Comparison of ENCODE assay signal across 1 cellular context in the genomic region with DNA sequence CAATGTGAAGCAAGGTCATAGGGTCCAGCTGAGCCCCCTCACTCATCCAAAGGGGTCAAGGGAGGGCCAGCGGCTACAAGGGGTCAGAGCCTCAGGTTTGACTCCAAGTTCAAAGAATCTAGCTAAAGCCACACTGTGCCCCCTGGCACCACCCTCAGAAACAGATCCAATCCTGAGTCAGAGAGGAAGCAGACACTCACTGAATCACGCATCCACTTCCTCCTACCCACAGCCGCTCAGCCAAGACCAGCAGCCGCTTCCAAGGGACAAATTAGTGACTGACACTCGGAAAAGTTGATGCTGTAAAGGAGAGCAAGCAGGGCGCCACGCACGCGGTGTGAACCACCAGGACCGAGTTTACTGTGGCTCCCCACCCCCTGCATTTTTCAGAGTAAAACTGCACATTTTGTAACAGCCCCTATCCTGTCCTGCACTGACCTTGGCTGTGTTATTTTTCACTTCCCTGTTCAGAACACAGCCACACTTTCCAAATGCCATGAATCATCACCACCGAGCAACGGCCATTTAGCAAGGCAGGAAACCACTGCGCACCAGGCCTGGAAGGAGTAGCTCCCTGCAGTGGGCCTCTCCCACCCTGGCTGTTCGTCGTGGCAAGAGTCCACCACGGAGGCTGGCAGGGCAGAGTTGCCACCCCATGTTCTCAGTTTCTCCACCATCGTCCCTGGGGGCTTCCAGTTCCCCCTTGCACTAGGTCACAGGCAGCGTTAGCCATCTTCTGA.
TF ChIP-seq lines count a peak whose summit lies in the region.

No MANE protein-coding gene starts in this region.

TF ChIP-seq in HepG2, 621 proteins besides CTCF, POLR2A, EP300 and RAD21 (continued from another document and continues in another):
- TF ChIP-seq KDM3A (CRISPR knock-in tag; IDR thresholded peaks at IDR 0.05; ENCODE audit: low read depth) = peak; percentile 22
- TF ChIP-seq, protein P1, sequence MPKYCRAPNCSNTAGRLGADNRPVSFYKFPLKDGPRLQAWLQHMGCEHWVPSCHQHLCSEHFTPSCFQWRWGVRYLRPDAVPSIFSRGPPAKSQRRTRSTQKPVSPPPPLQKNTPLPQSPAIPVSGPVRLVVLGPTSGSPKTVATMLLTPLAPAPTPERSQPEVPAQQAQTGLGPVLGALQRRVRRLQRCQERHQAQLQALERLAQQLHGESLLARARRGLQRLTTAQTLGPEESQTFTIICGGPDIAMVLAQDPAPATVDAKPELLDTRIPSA (CRISPR knock-in tag; IDR thresholded peaks at IDR 0.05; ENCODE audit: borderline replicate concordance) = no peak
- no peak for TF ChIP-seq BRD4 (CRISPR knock-in tag; IDR thresholded peaks at IDR 0.05)
- TF ChIP-seq ZNF547 (CRISPR knock-in tag; IDR thresholded peaks at IDR 0.05) = peak; percentile 26; the same call in 1 of the 2 replicates
- no peak for TF ChIP-seq EHMT2 (IDR thresholded peaks at IDR 0.05; ENCODE audit: borderline replicate concordance, low read depth, low read length)
- no peak for TF ChIP-seq ZNF552 (CRISPR knock-in tag; IDR thresholded peaks at IDR 0.05; ENCODE audit: borderline replicate concordance)
- TF ChIP-seq, protein P2, sequence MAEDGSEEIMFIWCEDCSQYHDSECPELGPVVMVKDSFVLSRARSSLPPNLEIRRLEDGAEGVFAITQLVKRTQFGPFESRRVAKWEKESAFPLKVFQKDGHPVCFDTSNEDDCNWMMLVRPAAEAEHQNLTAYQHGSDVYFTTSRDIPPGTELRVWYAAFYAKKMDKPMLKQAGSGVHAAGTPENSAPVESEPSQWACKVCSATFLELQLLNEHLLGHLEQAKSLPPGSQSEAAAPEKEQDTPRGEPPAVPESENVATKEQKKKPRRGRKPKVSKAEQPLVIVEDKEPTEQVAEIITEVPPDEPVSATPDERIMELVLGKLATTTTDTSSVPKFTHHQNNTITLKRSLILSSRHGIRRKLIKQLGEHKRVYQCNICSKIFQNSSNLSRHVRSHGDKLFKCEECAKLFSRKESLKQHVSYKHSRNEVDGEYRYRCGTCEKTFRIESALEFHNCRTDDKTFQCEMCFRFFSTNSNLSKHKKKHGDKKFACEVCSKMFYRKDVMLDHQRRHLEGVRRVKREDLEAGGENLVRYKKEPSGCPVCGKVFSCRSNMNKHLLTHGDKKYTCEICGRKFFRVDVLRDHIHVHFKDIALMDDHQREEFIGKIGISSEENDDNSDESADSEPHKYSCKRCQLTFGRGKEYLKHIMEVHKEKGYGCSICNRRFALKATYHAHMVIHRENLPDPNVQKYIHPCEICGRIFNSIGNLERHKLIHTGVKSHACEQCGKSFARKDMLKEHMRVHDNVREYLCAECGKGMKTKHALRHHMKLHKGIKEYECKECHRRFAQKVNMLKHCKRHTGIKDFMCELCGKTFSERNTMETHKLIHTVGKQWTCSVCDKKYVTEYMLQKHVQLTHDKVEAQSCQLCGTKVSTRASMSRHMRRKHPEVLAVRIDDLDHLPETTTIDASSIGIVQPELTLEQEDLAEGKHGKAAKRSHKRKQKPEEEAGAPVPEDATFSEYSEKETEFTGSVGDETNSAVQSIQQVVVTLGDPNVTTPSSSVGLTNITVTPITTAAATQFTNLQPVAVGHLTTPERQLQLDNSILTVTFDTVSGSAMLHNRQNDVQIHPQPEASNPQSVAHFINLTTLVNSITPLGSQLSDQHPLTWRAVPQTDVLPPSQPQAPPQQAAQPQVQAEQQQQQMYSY (CRISPR knock-in tag; IDR thresholded peaks at IDR 0.05) = no peak
- TF ChIP-seq, protein P3, sequence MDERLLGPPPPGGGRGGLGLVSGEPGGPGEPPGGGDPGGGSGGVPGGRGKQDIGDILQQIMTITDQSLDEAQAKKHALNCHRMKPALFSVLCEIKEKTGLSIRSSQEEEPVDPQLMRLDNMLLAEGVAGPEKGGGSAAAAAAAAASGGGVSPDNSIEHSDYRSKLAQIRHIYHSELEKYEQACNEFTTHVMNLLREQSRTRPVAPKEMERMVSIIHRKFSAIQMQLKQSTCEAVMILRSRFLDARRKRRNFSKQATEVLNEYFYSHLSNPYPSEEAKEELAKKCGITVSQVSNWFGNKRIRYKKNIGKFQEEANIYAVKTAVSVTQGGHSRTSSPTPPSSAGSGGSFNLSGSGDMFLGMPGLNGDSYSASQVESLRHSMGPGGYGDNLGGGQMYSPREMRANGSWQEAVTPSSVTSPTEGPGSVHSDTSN (CRISPR knock-in tag; IDR thresholded peaks at IDR 0.05) = 0 out of 2 replicates have a peak, but pooled peaks have one; percentile 11
- TF ChIP-seq RFX1 (IDR thresholded peaks at IDR 0.05) = no peak
- TF ChIP-seq, protein P4, sequence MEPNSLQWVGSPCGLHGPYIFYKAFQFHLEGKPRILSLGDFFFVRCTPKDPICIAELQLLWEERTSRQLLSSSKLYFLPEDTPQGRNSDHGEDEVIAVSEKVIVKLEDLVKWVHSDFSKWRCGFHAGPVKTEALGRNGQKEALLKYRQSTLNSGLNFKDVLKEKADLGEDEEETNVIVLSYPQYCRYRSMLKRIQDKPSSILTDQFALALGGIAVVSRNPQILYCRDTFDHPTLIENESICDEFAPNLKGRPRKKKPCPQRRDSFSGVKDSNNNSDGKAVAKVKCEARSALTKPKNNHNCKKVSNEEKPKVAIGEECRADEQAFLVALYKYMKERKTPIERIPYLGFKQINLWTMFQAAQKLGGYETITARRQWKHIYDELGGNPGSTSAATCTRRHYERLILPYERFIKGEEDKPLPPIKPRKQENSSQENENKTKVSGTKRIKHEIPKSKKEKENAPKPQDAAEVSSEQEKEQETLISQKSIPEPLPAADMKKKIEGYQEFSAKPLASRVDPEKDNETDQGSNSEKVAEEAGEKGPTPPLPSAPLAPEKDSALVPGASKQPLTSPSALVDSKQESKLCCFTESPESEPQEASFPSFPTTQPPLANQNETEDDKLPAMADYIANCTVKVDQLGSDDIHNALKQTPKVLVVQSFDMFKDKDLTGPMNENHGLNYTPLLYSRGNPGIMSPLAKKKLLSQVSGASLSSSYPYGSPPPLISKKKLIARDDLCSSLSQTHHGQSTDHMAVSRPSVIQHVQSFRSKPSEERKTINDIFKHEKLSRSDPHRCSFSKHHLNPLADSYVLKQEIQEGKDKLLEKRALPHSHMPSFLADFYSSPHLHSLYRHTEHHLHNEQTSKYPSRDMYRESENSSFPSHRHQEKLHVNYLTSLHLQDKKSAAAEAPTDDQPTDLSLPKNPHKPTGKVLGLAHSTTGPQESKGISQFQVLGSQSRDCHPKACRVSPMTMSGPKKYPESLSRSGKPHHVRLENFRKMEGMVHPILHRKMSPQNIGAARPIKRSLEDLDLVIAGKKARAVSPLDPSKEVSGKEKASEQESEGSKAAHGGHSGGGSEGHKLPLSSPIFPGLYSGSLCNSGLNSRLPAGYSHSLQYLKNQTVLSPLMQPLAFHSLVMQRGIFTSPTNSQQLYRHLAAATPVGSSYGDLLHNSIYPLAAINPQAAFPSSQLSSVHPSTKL (CRISPR knock-in tag; IDR thresholded peaks at IDR 0.05) = peak; percentile 69
- no peak for TF ChIP-seq ZNF703 (CRISPR knock-in tag; IDR thresholded peaks at IDR 0.05; ENCODE audit: borderline replicate concordance)
- TF ChIP-seq ZBTB7A (CRISPR knock-in tag; IDR thresholded peaks at IDR 0.05) = peak; percentile 84; the same call in 1 of the 2 replicates
- TF ChIP-seq ZNF207 (IDR thresholded peaks at IDR 0.05; ENCODE audit: borderline replicate concordance) = no peak
- no peak for TF ChIP-seq ZKSCAN5 (CRISPR knock-in tag; IDR thresholded peaks at IDR 0.05)
- no peak; the same call in 1 of the 2 replicates for TF ChIP-seq ZNF160 (CRISPR knock-in tag; IDR thresholded peaks at IDR 0.05)
- TF ChIP-seq, protein P5, sequence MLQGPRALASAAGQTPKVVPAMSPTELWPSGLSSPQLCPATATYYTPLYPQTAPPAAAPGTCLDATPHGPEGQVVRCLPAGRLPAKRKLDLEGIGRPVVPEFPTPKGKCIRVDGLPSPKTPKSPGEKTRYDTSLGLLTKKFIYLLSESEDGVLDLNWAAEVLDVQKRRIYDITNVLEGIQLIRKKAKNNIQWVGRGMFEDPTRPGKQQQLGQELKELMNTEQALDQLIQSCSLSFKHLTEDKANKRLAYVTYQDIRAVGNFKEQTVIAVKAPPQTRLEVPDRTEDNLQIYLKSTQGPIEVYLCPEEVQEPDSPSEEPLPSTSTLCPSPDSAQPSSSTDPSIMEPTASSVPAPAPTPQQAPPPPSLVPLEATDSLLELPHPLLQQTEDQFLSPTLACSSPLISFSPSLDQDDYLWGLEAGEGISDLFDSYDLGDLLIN (CRISPR knock-in tag; IDR thresholded peaks at IDR 0.05; ENCODE audit: borderline replicate concordance) = no peak
- TF ChIP-seq, protein P6, sequence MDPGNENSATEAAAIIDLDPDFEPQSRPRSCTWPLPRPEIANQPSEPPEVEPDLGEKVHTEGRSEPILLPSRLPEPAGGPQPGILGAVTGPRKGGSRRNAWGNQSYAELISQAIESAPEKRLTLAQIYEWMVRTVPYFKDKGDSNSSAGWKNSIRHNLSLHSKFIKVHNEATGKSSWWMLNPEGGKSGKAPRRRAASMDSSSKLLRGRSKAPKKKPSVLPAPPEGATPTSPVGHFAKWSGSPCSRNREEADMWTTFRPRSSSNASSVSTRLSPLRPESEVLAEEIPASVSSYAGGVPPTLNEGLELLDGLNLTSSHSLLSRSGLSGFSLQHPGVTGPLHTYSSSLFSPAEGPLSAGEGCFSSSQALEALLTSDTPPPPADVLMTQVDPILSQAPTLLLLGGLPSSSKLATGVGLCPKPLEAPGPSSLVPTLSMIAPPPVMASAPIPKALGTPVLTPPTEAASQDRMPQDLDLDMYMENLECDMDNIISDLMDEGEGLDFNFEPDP (CRISPR knock-in tag; conservative IDR thresholded peaks at IDR 0.05) = no peak
- TF ChIP-seq, protein P7, sequence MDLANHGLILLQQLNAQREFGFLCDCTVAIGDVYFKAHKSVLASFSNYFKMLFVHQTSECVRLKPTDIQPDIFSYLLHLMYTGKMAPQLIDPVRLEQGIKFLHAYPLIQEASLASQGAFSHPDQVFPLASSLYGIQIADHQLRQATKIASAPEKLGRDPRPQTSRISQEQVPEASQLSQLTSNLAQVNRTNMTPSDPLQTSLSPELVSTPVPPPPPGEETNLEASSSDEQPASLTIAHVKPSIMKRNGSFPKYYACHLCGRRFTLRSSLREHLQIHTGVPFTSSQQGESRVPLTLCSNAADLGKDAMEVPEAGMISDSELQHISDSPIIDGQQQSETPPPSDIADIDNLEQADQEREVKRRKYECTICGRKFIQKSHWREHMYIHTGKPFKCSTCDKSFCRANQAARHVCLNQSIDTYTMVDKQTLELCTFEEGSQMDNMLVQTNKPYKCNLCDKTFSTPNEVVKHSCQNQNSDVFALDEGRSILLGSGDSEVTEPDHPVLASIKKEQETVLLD (CRISPR knock-in tag; IDR thresholded peaks at IDR 0.05; ENCODE audit: low read depth) = no peak
- TF ChIP-seq ZNF577 (CRISPR knock-in tag; IDR thresholded peaks at IDR 0.05; ENCODE audit: borderline replicate concordance, low read depth) = no peak
- no peak for TF ChIP-seq SP2 (CRISPR knock-in tag; IDR thresholded peaks at IDR 0.05)
- TF ChIP-seq SRY (CRISPR knock-in tag; IDR thresholded peaks at IDR 0.05) = no peak
- no peak for TF ChIP-seq NFIC (IDR thresholded peaks at IDR 0.05; ENCODE audit: low read length)
- no peak for TF ChIP-seq SCMH1 (CRISPR knock-in tag; IDR thresholded peaks at IDR 0.05; ENCODE audit: borderline replicate concordance)
- no peak for TF ChIP-seq ZNF607 (CRISPR knock-in tag; IDR thresholded peaks at IDR 0.05; ENCODE audit: borderline replicate concordance)
- TF ChIP-seq, protein P8, sequence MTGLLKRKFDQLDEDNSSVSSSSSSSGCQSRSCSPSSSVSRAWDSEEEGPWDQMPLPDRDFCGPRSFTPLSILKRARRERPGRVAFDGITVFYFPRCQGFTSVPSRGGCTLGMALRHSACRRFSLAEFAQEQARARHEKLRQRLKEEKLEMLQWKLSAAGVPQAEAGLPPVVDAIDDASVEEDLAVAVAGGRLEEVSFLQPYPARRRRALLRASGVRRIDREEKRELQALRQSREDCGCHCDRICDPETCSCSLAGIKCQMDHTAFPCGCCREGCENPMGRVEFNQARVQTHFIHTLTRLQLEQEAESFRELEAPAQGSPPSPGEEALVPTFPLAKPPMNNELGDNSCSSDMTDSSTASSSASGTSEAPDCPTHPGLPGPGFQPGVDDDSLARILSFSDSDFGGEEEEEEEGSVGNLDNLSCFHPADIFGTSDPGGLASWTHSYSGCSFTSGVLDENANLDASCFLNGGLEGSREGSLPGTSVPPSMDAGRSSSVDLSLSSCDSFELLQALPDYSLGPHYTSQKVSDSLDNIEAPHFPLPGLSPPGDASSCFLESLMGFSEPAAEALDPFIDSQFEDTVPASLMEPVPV (CRISPR knock-in tag; IDR thresholded peaks at IDR 0.05) = peak; percentile 79; the same call in 1 of the 2 replicates
- TF ChIP-seq ZNF776 (CRISPR knock-in tag; IDR thresholded peaks at IDR 0.05) = no peak
- no peak for TF ChIP-seq PHF20 (CRISPR knock-in tag; IDR thresholded peaks at IDR 0.05)
- TF ChIP-seq SUZ12 (IDR thresholded peaks at IDR 0.05; ENCODE audit: low read depth, low read length) = no peak
- 0 out of 2 replicates have a peak, but pooled peaks have one; percentile 38 for TF ChIP-seq SP5 (CRISPR knock-in tag; IDR thresholded peaks at IDR 0.05; ENCODE audit: borderline replicate concordance, low read depth)
- TF ChIP-seq SRSF9 (IDR thresholded peaks at IDR 0.05; ENCODE audit: borderline replicate concordance, insufficient read depth, low read depth, low read length, poor library complexity, severe bottlenecking) = no peak
- TF ChIP-seq SMAD9 (CRISPR knock-in tag; IDR thresholded peaks at IDR 0.05) = 0 out of 2 replicates have a peak, but pooled peaks have one; percentile 56
- TF ChIP-seq IKZF1 (IDR thresholded peaks at IDR 0.05) = no peak
- no peak for TF ChIP-seq ZNF10 (CRISPR knock-in tag; IDR thresholded peaks at IDR 0.05; ENCODE audit: borderline replicate concordance, low read depth)
- peak; percentile 90; the same call in 1 of the 2 replicates for TF ChIP-seq ZNF430 (CRISPR knock-in tag; IDR thresholded peaks at IDR 0.05)
- no peak; the same call in 1 of the 2 replicates for TF ChIP-seq SIN3B (IDR thresholded peaks at IDR 0.05; ENCODE audit: low read length)
- TF ChIP-seq, protein P9, sequence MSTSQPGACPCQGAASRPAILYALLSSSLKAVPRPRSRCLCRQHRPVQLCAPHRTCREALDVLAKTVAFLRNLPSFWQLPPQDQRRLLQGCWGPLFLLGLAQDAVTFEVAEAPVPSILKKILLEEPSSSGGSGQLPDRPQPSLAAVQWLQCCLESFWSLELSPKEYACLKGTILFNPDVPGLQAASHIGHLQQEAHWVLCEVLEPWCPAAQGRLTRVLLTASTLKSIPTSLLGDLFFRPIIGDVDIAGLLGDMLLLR (CRISPR knock-in tag; IDR thresholded peaks at IDR 0.05) = no peak
- TF ChIP-seq RARG (CRISPR knock-in tag; IDR thresholded peaks at IDR 0.05; ENCODE audit: low read depth) = no peak
- TF ChIP-seq, protein P10, sequence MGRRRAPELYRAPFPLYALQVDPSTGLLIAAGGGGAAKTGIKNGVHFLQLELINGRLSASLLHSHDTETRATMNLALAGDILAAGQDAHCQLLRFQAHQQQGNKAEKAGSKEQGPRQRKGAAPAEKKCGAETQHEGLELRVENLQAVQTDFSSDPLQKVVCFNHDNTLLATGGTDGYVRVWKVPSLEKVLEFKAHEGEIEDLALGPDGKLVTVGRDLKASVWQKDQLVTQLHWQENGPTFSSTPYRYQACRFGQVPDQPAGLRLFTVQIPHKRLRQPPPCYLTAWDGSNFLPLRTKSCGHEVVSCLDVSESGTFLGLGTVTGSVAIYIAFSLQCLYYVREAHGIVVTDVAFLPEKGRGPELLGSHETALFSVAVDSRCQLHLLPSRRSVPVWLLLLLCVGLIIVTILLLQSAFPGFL (CRISPR knock-in tag; IDR thresholded peaks at IDR 0.05) = no peak
